ENCODE assay signal across 15 cellular contexts in the genomic region with DNA sequence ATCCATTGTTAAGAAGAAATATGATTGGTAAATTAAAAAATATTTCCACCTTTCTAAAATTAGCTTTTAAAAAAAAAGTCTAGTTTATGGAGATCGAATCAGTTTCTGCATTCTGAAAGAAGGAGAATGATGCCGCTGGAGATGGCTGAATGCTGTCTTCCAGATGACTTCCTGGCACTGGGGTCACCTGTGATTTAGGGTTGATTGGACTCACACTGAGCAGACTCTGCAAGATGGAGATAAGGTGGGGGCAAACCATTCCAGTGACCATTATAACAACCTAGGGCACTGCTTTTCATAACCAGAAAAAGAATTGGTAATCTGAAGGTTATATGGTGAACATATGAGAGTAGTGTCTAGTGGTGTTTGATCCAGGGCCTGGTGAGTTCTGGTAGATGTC. TPM values are rescaled to one million over a fixed set of nuclear protein-coding genes. Genes with fewer than 3 reads are reported as not detected.
DNase-seq lines count a peak whose midpoint lies in the region; ATAC-seq and TF ChIP-seq lines count a peak whose summit lies in the region.
"Had no signal": no experiment of that assay in that cellular context is flagged by ENCODE, and none has a peak within 500 bp of the region (broad histone marks: within the 10 kb centered on the region; RNA-seq: fewer than 3 reads in every experiment).

No MANE protein-coding gene starts in this region.

- ATAC-seq in natural killer cell (no peak), left ventricle myocardium superior (peak; percentile 21), HG02970 (IDR thresholded peaks at IDR 0.05; ENCODE audit: low FRiP score, unreplicated experiment) (no peak)
- no peak for ATAC-seq in natural killer cell treated with Interleukin-12 subunit alpha and Interleukin-12 subunit beta and Interleukin-15 and Interleukin-18, amount 100 ng/mL, for 72 hours

- H3K79me2 ChIP-seq in parathyroid adenoma = no peaks in the 10 kb centered on the region

- peak overlapping the region; percentile 86 for H3K27ac ChIP-seq in parathyroid adenoma

- DNase-seq in natural killer cell (no peak), left ventricle myocardium superior (no peak), posterior vena cava (ENCODE audit: low spot score) (no peak), NOMO-1 treated with DMSO at 0.1 percent for 48 hours (lab: John Stamatoyannopoulos, UW; ENCODE audit: unreplicated experiment) (no peak), KG1 (lab: John Stamatoyannopoulos, UW) (no peak)
- DNase-seq in natural killer cell treated with Interleukin-12 subunit alpha and Interleukin-12 subunit beta and Interleukin-15 and Interleukin-18, amount 100 ng/mL, for 72 hours (ENCODE audit: low spot score) = no peak
- DNase-seq: COR-L47, DMS153, EL, NCI-H1436, NCI-H2081, NCI-H510A treated with DMSO at 0.1 percent for 48 hours had no signal

- H3K4me2 ChIP-seq in parathyroid adenoma (ENCODE audit: low read length) = peak overlapping the region; percentile 50

- H3K4me1 Mint-ChIP-seq in natural killer cell = peaks cover 27 to 32% of the 10 kb centered on the region in 2 donors
- peaks cover 19% of the 10 kb centered on the region in 2 donors for H3K4me1 Mint-ChIP-seq in natural killer cell treated with Interleukin-12 subunit alpha and Interleukin-12 subunit beta and Interleukin-15 and Interleukin-18, amount 100 ng/mL, for 72 hours (ENCODE audit: low read depth in 2 of 2)

- peak overlapping the region; percentile 89 to 91 for H3K27ac Mint-ChIP-seq in natural killer cell
- H3K27ac Mint-ChIP-seq in natural killer cell treated with Interleukin-12 subunit alpha and Interleukin-12 subunit beta and Interleukin-15 and Interleukin-18, amount 100 ng/mL, for 72 hours = no peak overlapping the region
- H3K27ac Mint-ChIP-seq: CD14-positive monocyte had no signal

- H3K9me3 Mint-ChIP-seq in natural killer cell = no peaks in the 10 kb centered on the region
- H3K9me3 Mint-ChIP-seq in natural killer cell treated with Interleukin-12 subunit alpha and Interleukin-12 subunit beta and Interleukin-15 and Interleukin-18, amount 100 ng/mL, for 72 hours = no peaks in the 10 kb centered on the region
- H3K9me3 Mint-ChIP-seq: CD14-positive monocyte had no signal

- H3K4me3 ChIP-seq in parathyroid adenoma (ENCODE audit: low read depth, low read length) = no peak overlapping the region

- H3K4me3 Mint-ChIP-seq in natural killer cell = no peak overlapping the region
- no peak overlapping the region for H3K4me3 Mint-ChIP-seq in natural killer cell treated with Interleukin-12 subunit alpha and Interleukin-12 subunit beta and Interleukin-15 and Interleukin-18, amount 100 ng/mL, for 72 hours
- H3K4me3 Mint-ChIP-seq: CD14-positive monocyte had no signal

- H3K9me3 ChIP-seq in parathyroid adenoma (ENCODE audit: control insufficient read depth, low read length) = no peaks in the 10 kb centered on the region

- no peak overlapping the region for H3K9ac ChIP-seq in parathyroid adenoma

- no peaks in the 10 kb centered on the region for H3K27me3 ChIP-seq in parathyroid adenoma (ENCODE audit: control insufficient read depth, insufficient read depth, low read length)

- intact Hi-C loops in natural killer cell (cut with micrococcal nuclease) (no loop called here), left ventricle myocardium superior (cut with micrococcal nuclease) (no loop called here), posterior vena cava (cut with DNase I) (no loop called here)

- peak overlapping the region; percentile 59 for H2AFZ ChIP-seq in parathyroid adenoma

- no peaks in the 10 kb centered on the region for H3K27me3 Mint-ChIP-seq in natural killer cell (ENCODE audit: low read depth in 2 of 2)
- no peaks in the 10 kb centered on the region for H3K27me3 Mint-ChIP-seq in natural killer cell treated with Interleukin-12 subunit alpha and Interleukin-12 subunit beta and Interleukin-15 and Interleukin-18, amount 100 ng/mL, for 72 hours

- H3K36me3 Mint-ChIP-seq in natural killer cell = no peaks in the 10 kb centered on the region
- peaks cover 4% of the 10 kb centered on the region for H3K36me3 Mint-ChIP-seq in natural killer cell treated with Interleukin-12 subunit alpha and Interleukin-12 subunit beta and Interleukin-15 and Interleukin-18, amount 100 ng/mL, for 72 hours
- H3K36me3 Mint-ChIP-seq: CD14-positive monocyte had no signal

- no peak for TF ChIP-seq CTCF in natural killer cell (IDR thresholded peaks at IDR 0.05)
- TF ChIP-seq CTCF in parathyroid adenoma (IDR thresholded peaks at IDR 0.05) = no peak

- H3K4me1 ChIP-seq in parathyroid adenoma = peaks cover 28% of the 10 kb centered on the region

- no peaks in the 10 kb centered on the region for H3K36me3 ChIP-seq in parathyroid adenoma (ENCODE audit: control insufficient read depth, insufficient read depth, low read length)

RNA-seq across cellular contexts. Expression of a gene that starts 40.8 kb away (rescaled TPM):
- 10 to 100 TPM; 46.5 to 55.1 (median 46.5) TPM for total RNA-seq in natural killer cell
- 10 to 100 TPM; 14.7 to 17.4 TPM for total RNA-seq in natural killer cell treated with Interleukin-12 subunit alpha and Interleukin-12 subunit beta and Interleukin-15 and Interleukin-18, amount 100 ng/mL, for 72 hours
- total RNA-seq in left ventricle myocardium superior = 90.0 TPM
- 10 to 100 TPM; 40.2 to 55.7 TPM for total RNA-seq in posterior vena cava

RNA-seq across cellular contexts. Expression of a gene that starts 50.6 kb away (rescaled TPM):
- total RNA-seq in natural killer cell (100 to 1,000 TPM in 1 of 3 donors, 10 to 100 TPM in 2; 59.2 to 102 (median 62.5) TPM), left ventricle myocardium superior (106 TPM), posterior vena cava (10 to 100 TPM; 31.0 to 52.5 TPM)
- 100 to 1,000 TPM; 109 to 408 TPM for total RNA-seq in natural killer cell treated with Interleukin-12 subunit alpha and Interleukin-12 subunit beta and Interleukin-15 and Interleukin-18, amount 100 ng/mL, for 72 hours

Comparison
In these comparisons a context has a peak if more than half of its experiments do, and no peak if none do; other contexts are left out.
1. H3K27ac Mint-ChIP-seq: peak in natural killer cell (2 of 2); none in natural killer cell treated with Interleukin-12 subunit alpha and Interleukin-12 subunit beta and Interleukin-15 and Interleukin-18, amount 100 ng/mL, for 72 hours (0 of 2).